ENCODE assay signal across 12 cellular contexts in the genomic region with DNA sequence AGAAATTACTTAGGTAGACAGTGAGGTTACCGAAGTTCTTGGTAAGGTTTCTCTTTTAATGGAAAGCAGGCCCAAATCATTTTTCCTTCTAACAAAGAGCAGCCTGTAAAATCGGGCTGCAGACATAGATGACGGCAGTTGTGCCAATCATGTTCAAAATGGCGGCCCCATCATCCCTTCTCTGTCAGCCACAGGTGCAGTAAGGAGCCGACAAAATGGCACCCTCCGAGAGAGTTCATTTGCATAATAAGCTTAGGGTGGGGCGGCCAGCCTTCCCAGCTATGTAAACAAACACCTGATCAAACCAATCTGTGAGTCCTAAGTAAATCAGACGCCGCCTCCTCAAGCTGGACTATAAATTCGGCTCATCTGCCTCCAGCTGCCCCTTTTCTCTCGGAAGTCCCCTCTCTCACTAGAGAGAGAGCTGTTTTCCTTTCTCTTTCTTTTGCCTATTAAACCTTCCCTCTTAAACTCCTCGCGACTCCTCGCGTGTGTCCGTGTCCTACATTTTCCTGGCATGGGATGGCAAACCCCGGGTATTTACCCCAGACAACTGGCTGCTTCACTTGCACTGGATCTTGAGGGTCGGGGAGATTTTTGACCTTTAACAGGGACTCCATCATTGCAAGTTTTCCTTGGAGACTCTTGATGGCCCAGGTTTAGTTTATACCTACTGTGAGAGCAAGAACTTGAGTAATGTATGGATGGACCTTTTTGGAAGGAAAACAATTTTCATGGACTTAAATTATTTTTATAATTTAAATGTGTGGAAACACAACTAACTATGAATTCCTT. TPM values are rescaled to one million over a fixed set of nuclear protein-coding genes. Genes with fewer than 3 reads are reported as not detected.
A peak's percentile ranks its signal among the peaks of the same experiment; 100 is the strongest.
DNase-seq lines count a peak whose midpoint lies in the region; ATAC-seq, FAIRE-seq and TF ChIP-seq lines count a peak whose summit lies in the region.
"Had no signal": no experiment of that assay in that cellular context is flagged by ENCODE, and none has a peak within 500 bp of the region (broad histone marks: within the 10 kb centered on the region; RNA-seq: fewer than 3 reads in every experiment).

No MANE protein-coding gene starts in this region.

- peak overlapping the region; percentile 67 for H3K27ac Mint-ChIP-seq in nephron progenitor cell

- ATAC-seq in HG03196 (IDR thresholded peaks at IDR 0.05; ENCODE audit: unreplicated experiment) (no peak), GM19035 (IDR thresholded peaks at IDR 0.05; ENCODE audit: unreplicated experiment) (no peak), GM19463 (IDR thresholded peaks at IDR 0.05; ENCODE audit: unreplicated experiment) (no peak)

- TF ChIP-seq POLR2A in ovary (IDR thresholded peaks at IDR 0.05): no peak

- peaks cover 38% of the 10 kb centered on the region for H3K4me1 Mint-ChIP-seq in nephron progenitor cell

- TF ChIP-seq CTCF in bronchial epithelial cell (IDR thresholded peaks at IDR 0.05; ENCODE audit: insufficient read depth, low read length, severe bottlenecking) (no peak), nephron progenitor cell (IDR thresholded peaks at IDR 0.05) (no peak), ovary (IDR thresholded peaks at IDR 0.05) (no peak)

- H3K4me3 ChIP-seq in bronchial epithelial cell (ENCODE audit: low read depth, low read length) (peak overlapping the region; percentile 6), ovary (no peak overlapping the region)

- H3K36me3 ChIP-seq in bronchial epithelial cell (ENCODE audit: control insufficient read depth, insufficient read depth, low read length): no peaks in the 10 kb centered on the region
- H3K36me3 ChIP-seq in ovary: no peaks in the 10 kb centered on the region

- H3K4me1 ChIP-seq in ovary (ENCODE audit: insufficient read depth): peaks cover 6% of the 10 kb centered on the region

- intact Hi-C loops in ovary (cut with DNase I): loop anchor here (2.0 to 10.0 kb wide), 3 partner anchors 47 to 198 kb away; no protein-coding TSS in a partner anchor

- H3K27me3 Mint-ChIP-seq in nephron progenitor cell (ENCODE audit: low read depth, poor library complexity): peaks cover 16% of the 10 kb centered on the region

- no peak for FAIRE-seq in bronchial epithelial cell (lab: Jason Lieb, UNC)
- FAIRE-seq: small intestine had no signal

- H3K4me3 Mint-ChIP-seq in nephron progenitor cell: no peak overlapping the region

- DNase-seq in ELF-1 (ENCODE audit: low read depth, low spot score) (peak; percentile 39), NCI-H446 treated with DMSO at 0.1 percent for 48 hours (lab: John Stamatoyannopoulos, UW) (peak; percentile 12), bronchial epithelial cell (ENCODE audit: low read depth) (peak; percentile 62), nephron progenitor cell (no peak), ovary (no peak)
- DNase-seq: OCI-M1, small intestine had no signal

- H3K36me3 Mint-ChIP-seq in nephron progenitor cell (ENCODE audit: low read depth): peaks cover 6% of the 10 kb centered on the region

- no peaks in the 10 kb centered on the region for H3K27me3 ChIP-seq in bronchial epithelial cell (ENCODE audit: control insufficient read depth, insufficient read depth, low read length)
- H3K27me3 ChIP-seq in ovary: no peaks in the 10 kb centered on the region

- no peak for TF ChIP-seq EP300 in ovary (IDR thresholded peaks at IDR 0.05)

- WGBS in ovary, 3 donors: 86 to 89% (median 87%) methylated on average over 18 of the region's 18 CpGs

- no peaks in the 10 kb centered on the region for H3K9me3 ChIP-seq in ovary

- H3K27ac ChIP-seq in ovary: peak overlapping the region in 1 of 2 donors; percentile 72

- peaks cover 39% of the 10 kb centered on the region for H3K9me3 Mint-ChIP-seq in nephron progenitor cell

RNA-seq across cellular contexts. Expression of a gene that starts 8.9 kb away (rescaled TPM):
- total RNA-seq in bronchial epithelial cell (149 and 194 TPM in 2 replicates), ovary (100 to 1,000 TPM in 2 of 7 donors, 10 to 100 TPM in 5; 20.1 to 116 (median 83.7) TPM)
- polyA plus RNA-seq in ovary: 10 to 100 TPM; 21.7 to 35.4 TPM

RNA-seq across cellular contexts. Expression of a gene that starts 32.6 kb away (rescaled TPM):
- total RNA-seq in bronchial epithelial cell: 10.0 and 10.6 TPM in 2 replicates
- 10 to 100 TPM in 6 of 7 donors, 1 to 10 TPM in 1; 5.6 to 43.9 (median 25.7) TPM for total RNA-seq in ovary
- 10 to 100 TPM; 22.0 to 24.5 TPM for polyA plus RNA-seq in ovary

RNA-seq across cellular contexts. Expression of a gene that starts 38.6 kb away (rescaled TPM):
- 24.6 and 26.3 TPM in 2 replicates for total RNA-seq in bronchial epithelial cell
- 10 to 100 TPM in 6 of 7 donors, 1 to 10 TPM in 1; 6.7 to 32.3 (median 19.8) TPM for total RNA-seq in ovary
- polyA plus RNA-seq in ovary: 10 to 100 TPM; 17.0 to 23.4 TPM

RNA-seq across cellular contexts. Expression of a gene that starts 56.5 kb away (rescaled TPM):
- total RNA-seq in bronchial epithelial cell (not detected in 2 replicates), ovary (1 to 10 TPM in 1 of 7 donors, under 1 TPM in 2, not detected in 4; 0.80 to 3.1 (median 0.82) TPM)
- polyA plus RNA-seq in ovary: not detected
- total RNA-seq: cerebellum, glomerular endothelial cell had no signal

Comparison
In these comparisons a context has a peak if more than half of its experiments do, and no peak if none do; other contexts are left out.
1. DNase-seq: peak in ELF-1 (single experiment), NCI-H446 treated with DMSO at 0.1 percent for 48 hours (single experiment) and bronchial epithelial cell (single experiment); none in nephron progenitor cell (single experiment) and ovary (0 of 5).